ENCODE assay signal across 13 cellular contexts in the genomic region with DNA sequence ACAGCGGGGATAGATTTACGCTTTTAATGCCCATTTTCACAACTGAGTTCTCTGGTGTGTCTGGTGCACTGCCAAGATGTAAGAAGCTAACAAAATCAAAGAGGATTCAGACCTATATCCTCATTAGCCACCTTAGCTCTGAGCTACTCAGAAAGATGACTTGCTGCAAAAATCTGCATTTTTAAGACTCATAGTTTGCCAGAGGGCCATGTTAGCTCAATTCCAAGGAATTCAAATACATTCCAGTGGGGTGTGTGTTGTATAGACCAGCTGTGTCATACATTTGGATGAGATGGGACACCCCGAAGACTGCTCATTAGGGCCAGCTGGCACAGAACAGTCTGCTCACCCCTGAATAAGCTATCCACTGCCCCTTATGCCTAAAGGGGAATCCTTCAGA. TPM values are rescaled to one million over a fixed set of nuclear protein-coding genes. Genes with fewer than 3 reads are reported as not detected.
DNase-seq lines count a peak whose midpoint lies in the region; ATAC-seq lines count a peak whose summit lies in the region.
"Had no signal": no experiment of that assay in that cellular context is flagged by ENCODE, and none has a peak within 500 bp of the region (broad histone marks: within the 10 kb centered on the region; RNA-seq: fewer than 3 reads in every experiment).

No MANE protein-coding gene starts in this region.

- peaks cover 8 to 58% (median 46%) of the 10 kb centered on the region in 5 donors for H3K4me1 ChIP-seq in subcutaneous abdominal adipose tissue (ENCODE audit: control insufficient read depth in 5 of 5, insufficient read depth in 5 of 5, low read length in 5 of 5)

- DNase-seq in activated CD4-positive, alpha-beta T cell treated with anti-CD3 and anti-CD28 coated beads, Interleukin-2, amount 10 ng/mL, durations not matched to agents 24 days and 14 days = no peak
- no peak for DNase-seq in activated CD4-positive, alpha-beta T cell treated with anti-CD3 and anti-CD28 coated beads for 4 hours
- no peak for DNase-seq in activated CD4-positive, alpha-beta memory T cell treated with anti-CD3 and anti-CD28 coated beads for 36 hours
- DNase-seq in fibroblast of peridontal ligament (ENCODE audit: extremely low read depth) (peak; percentile 81), NCI-H2081 treated with DMSO at 0.1 percent for 48 hours (lab: John Stamatoyannopoulos, UW) (no peak)
- DNase-seq: amygdala, NCI-H510A, nephron progenitor cell had no signal

- no peak overlapping the region for H3K4me3 Mint-ChIP-seq in activated CD4-positive, alpha-beta T cell treated with anti-CD3 and anti-CD28 coated beads, Interleukin-2, amount 10 ng/mL, durations not matched to agents 24 days and 14 days
- H3K4me3 Mint-ChIP-seq in activated CD4-positive, alpha-beta memory T cell treated with anti-CD3 and anti-CD28 coated beads for 36 hours = no peak overlapping the region
- H3K4me3 Mint-ChIP-seq: nephron progenitor cell had no signal

- H3K9me3 Mint-ChIP-seq in activated CD4-positive, alpha-beta T cell treated with anti-CD3 and anti-CD28 coated beads, Interleukin-2, amount 10 ng/mL, durations not matched to agents 24 days and 14 days = no peaks in the 10 kb centered on the region
- no peaks in the 10 kb centered on the region for H3K9me3 Mint-ChIP-seq in activated CD4-positive, alpha-beta memory T cell treated with anti-CD3 and anti-CD28 coated beads for 36 hours
- H3K9me3 Mint-ChIP-seq: nephron progenitor cell had no signal

- peaks cover 84% of the 10 kb centered on the region for H3K4me1 Mint-ChIP-seq in activated CD4-positive, alpha-beta T cell treated with anti-CD3 and anti-CD28 coated beads, Interleukin-2, amount 10 ng/mL, durations not matched to agents 24 days and 14 days
- H3K4me1 Mint-ChIP-seq in activated CD4-positive, alpha-beta memory T cell treated with anti-CD3 and anti-CD28 coated beads for 36 hours (ENCODE audit: low read depth) = peaks cover 93% of the 10 kb centered on the region

- peaks cover 99% of the 10 kb centered on the region for H3K36me3 Mint-ChIP-seq in activated CD4-positive, alpha-beta T cell treated with anti-CD3 and anti-CD28 coated beads, Interleukin-2, amount 10 ng/mL, durations not matched to agents 24 days and 14 days (ENCODE audit: low read depth)
- H3K36me3 Mint-ChIP-seq in activated CD4-positive, alpha-beta memory T cell treated with anti-CD3 and anti-CD28 coated beads for 36 hours = peaks cover 95% of the 10 kb centered on the region

- no peaks in the 10 kb centered on the region for H3K9me3 ChIP-seq in subcutaneous abdominal adipose tissue (ENCODE audit: control insufficient read depth in 5 of 5, low read length in 5 of 5)

- POLR2A ChIA-PET in activated CD4-positive, alpha-beta memory T cell treated with anti-CD3 and anti-CD28 coated beads for 36 hours (lab: Charles Lee) = interaction anchor here (1.1 to 13.7 kb wide), 5 partner anchors 8 to 26 kb away, joined by 4 to 256 read pairs (median 12); a partner anchor contains a TSS

- H3K27ac Mint-ChIP-seq in activated CD4-positive, alpha-beta T cell treated with anti-CD3 and anti-CD28 coated beads, Interleukin-2, amount 10 ng/mL, durations not matched to agents 24 days and 14 days = peak overlapping the region; percentile 86
- H3K27ac Mint-ChIP-seq in activated CD4-positive, alpha-beta memory T cell treated with anti-CD3 and anti-CD28 coated beads for 36 hours = peak overlapping the region; percentile 97
- H3K27ac Mint-ChIP-seq: nephron progenitor cell had no signal

- H3K9ac ChIP-seq in subcutaneous abdominal adipose tissue (ENCODE audit: low read length in 5 of 5) = peak overlapping the region in 3 of 5 donors; percentile 44 to 73 (median 73)

- CTCF ChIA-PET in activated CD4-positive, alpha-beta memory T cell treated with anti-CD3 and anti-CD28 coated beads for 36 hours (lab: Charles Lee) = interaction anchor here (1.1 to 1.8 kb wide), 4 partner anchors 26 to 209 kb away, joined by 3 to 8 read pairs (median 4); no protein-coding TSS in a partner anchor

- peak overlapping the region; percentile 92 for H3K27ac ChIP-seq in subcutaneous abdominal adipose tissue (ENCODE audit: low read depth, low read length)

- ATAC-seq in GM21576 (IDR thresholded peaks at IDR 0.05; ENCODE audit: unreplicated experiment) = no peak
- no peak for ATAC-seq in HG03342 (IDR thresholded peaks at IDR 0.05; ENCODE audit: unreplicated experiment)

- H3K27me3 ChIP-seq in subcutaneous abdominal adipose tissue (ENCODE audit: control insufficient read depth in 5 of 5, insufficient read depth in 4 of 5, low read length in 5 of 5) = peaks cover 0 to 3% (median 0%) of the 10 kb centered on the region in 5 donors

- intact Hi-C loops in activated CD4-positive, alpha-beta T cell treated with anti-CD3 and anti-CD28 coated beads, Interleukin-2, amount 10 ng/mL, durations not matched to agents 24 days and 14 days (cut with micrococcal nuclease) = loop anchor here (2.0 kb wide), 1 partner anchor 19 kb away; no protein-coding TSS in a partner anchor
- intact Hi-C loops in activated CD4-positive, alpha-beta memory T cell treated with anti-CD3 and anti-CD28 coated beads for 36 hours (cut with micrococcal nuclease) = no loop called here

- H3K36me3 ChIP-seq in subcutaneous abdominal adipose tissue (ENCODE audit: control insufficient read depth in 5 of 5, insufficient read depth in 5 of 5, low read length in 5 of 5) = peaks cover 22 to 48% (median 27%) of the 10 kb centered on the region in 5 donors

- no peak overlapping the region for H3K4me3 ChIP-seq in subcutaneous abdominal adipose tissue (ENCODE audit: low read depth in 1 of 5, low read length in 5 of 5)

- H3K27me3 Mint-ChIP-seq in activated CD4-positive, alpha-beta T cell treated with anti-CD3 and anti-CD28 coated beads, Interleukin-2, amount 10 ng/mL, durations not matched to agents 24 days and 14 days = no peaks in the 10 kb centered on the region
- H3K27me3 Mint-ChIP-seq in activated CD4-positive, alpha-beta memory T cell treated with anti-CD3 and anti-CD28 coated beads for 36 hours = no peaks in the 10 kb centered on the region

RNA-seq across cellular contexts. Expression of a gene that starts 8.9 kb away (rescaled TPM):
- 175 and 180 TPM in 2 replicates for total RNA-seq in activated CD4-positive, alpha-beta T cell treated with anti-CD3 and anti-CD28 coated beads, Interleukin-2, amount 10 ng/mL, durations not matched to agents 24 days and 14 days
- 100 to 1,000 TPM; 156 to 157 TPM for total RNA-seq in activated CD4-positive, alpha-beta memory T cell treated with anti-CD3 and anti-CD28 coated beads for 36 hours

RNA-seq across cellular contexts. Expression of a gene that starts 36.0 kb away (rescaled TPM):
- total RNA-seq in activated CD4-positive, alpha-beta T cell treated with anti-CD3 and anti-CD28 coated beads, Interleukin-2, amount 10 ng/mL, durations not matched to agents 24 days and 14 days = 2.3 and 3.9 TPM in 2 replicates
- total RNA-seq in activated CD4-positive, alpha-beta memory T cell treated with anti-CD3 and anti-CD28 coated beads for 36 hours = 1 to 10 TPM; 2.2 to 2.8 TPM
- total RNA-seq: glomerular endothelial cell, H4 had no signal

RNA-seq across cellular contexts. Expression of a gene that starts 51.5 kb away (rescaled TPM):
- total RNA-seq in activated CD4-positive, alpha-beta T cell treated with anti-CD3 and anti-CD28 coated beads, Interleukin-2, amount 10 ng/mL, durations not matched to agents 24 days and 14 days = 32.4 and 32.9 TPM in 2 replicates
- total RNA-seq in activated CD4-positive, alpha-beta memory T cell treated with anti-CD3 and anti-CD28 coated beads for 36 hours = 10 to 100 TPM; 23.9 to 28.8 TPM

RNA-seq across cellular contexts. Expression of a gene that starts 51.6 kb away (rescaled TPM):
- total RNA-seq in activated CD4-positive, alpha-beta T cell treated with anti-CD3 and anti-CD28 coated beads, Interleukin-2, amount 10 ng/mL, durations not matched to agents 24 days and 14 days = 25.8 and 26.5 TPM in 2 replicates
- 10 to 100 TPM; 30.1 to 30.5 TPM for total RNA-seq in activated CD4-positive, alpha-beta memory T cell treated with anti-CD3 and anti-CD28 coated beads for 36 hours
